Comparison of ENCODE assay signal across 23 cellular contexts in genomic region chr13:25768726-25769270, GRCh38.
"Had no signal": no experiment of that assay in that cellular context is flagged by ENCODE, and none has a peak within 500 bp of the region (broad histone marks: within the 10 kb centered on the region; RNA-seq: fewer than 3 reads in every experiment).

No MANE protein-coding gene starts in this region.

- H3K36me3 ChIP-seq: ascending aorta, left ventricle myocardium inferior, pancreas, spleen, tibial nerve had no signal

- H3K27me3 Mint-ChIP-seq: activated CD4-positive, alpha-beta memory T cell treated with anti-CD3 and anti-CD28 coated beads for 36 hours; activated CD4-positive, alpha-beta T cell treated with anti-CD3 and anti-CD28 coated beads, Interleukin-2, amount 10 ng/mL, durations not matched to agents 24 days and 14 days; activated naive CD4-positive, alpha-beta T cell treated with anti-CD3 and anti-CD28 coated beads, Interleukin-2, amount 10 ng/mL, durations not matched to agents 7 days and 5 days; activated naive CD8-positive, alpha-beta T cell treated with anti-CD3 and anti-CD28 coated beads, Interleukin-2, amount 10 ng/mL, durations not matched to agents 7 days and 5 days; activated T-cell treated with anti-CD3 and anti-CD28 coated beads, Interleukin-2, amount 50 U/mL, for 24 hours had no signal

- H3K4me3 ChIP-seq: ascending aorta, coronary artery, left ventricle myocardium inferior, lung, pancreas, psoas muscle, spleen, tibial nerve had no signal

- H3K27ac ChIP-seq: ascending aorta, coronary artery, foreskin keratinocyte, left ventricle myocardium inferior, pancreas, psoas muscle, spleen, tibial nerve had no signal

- H3K27me3 ChIP-seq: ascending aorta, foreskin keratinocyte, pancreas, spleen, tibial nerve had no signal

- H3K27ac Mint-ChIP-seq: activated CD4-positive, alpha-beta memory T cell treated with anti-CD3 and anti-CD28 coated beads for 36 hours; activated CD4-positive, alpha-beta T cell treated with anti-CD3 and anti-CD28 coated beads, Interleukin-2, amount 10 ng/mL, durations not matched to agents 24 days and 14 days; activated naive CD4-positive, alpha-beta T cell treated with anti-CD3 and anti-CD28 coated beads, Interleukin-2, amount 10 ng/mL, durations not matched to agents 7 days and 5 days; activated naive CD8-positive, alpha-beta T cell treated with anti-CD3 and anti-CD28 coated beads, Interleukin-2, amount 10 ng/mL, durations not matched to agents 7 days and 5 days; activated T-cell treated with anti-CD3 and anti-CD28 coated beads, Interleukin-2, amount 50 U/mL, for 24 hours; effector memory CD8-positive, alpha-beta T cell; nephron progenitor cell had no signal

- H3K36me3 Mint-ChIP-seq: activated CD4-positive, alpha-beta memory T cell treated with anti-CD3 and anti-CD28 coated beads for 36 hours had no signal

- H3K9me3 Mint-ChIP-seq: effector memory CD8-positive, alpha-beta T cell; nephron progenitor cell had no signal

- H3K9me3 ChIP-seq: ascending aorta, left ventricle myocardium inferior, pancreas, psoas muscle, tibial nerve had no signal

- H3K4me1 ChIP-seq: ascending aorta, left ventricle myocardium inferior, pancreas, psoas muscle, spleen, tibial nerve had no signal

- H3K4me3 Mint-ChIP-seq: activated CD4-positive, alpha-beta memory T cell treated with anti-CD3 and anti-CD28 coated beads for 36 hours; activated CD4-positive, alpha-beta T cell treated with anti-CD3 and anti-CD28 coated beads, Interleukin-2, amount 10 ng/mL, durations not matched to agents 24 days and 14 days; activated naive CD4-positive, alpha-beta T cell treated with anti-CD3 and anti-CD28 coated beads, Interleukin-2, amount 10 ng/mL, durations not matched to agents 7 days and 5 days; activated naive CD8-positive, alpha-beta T cell treated with anti-CD3 and anti-CD28 coated beads, Interleukin-2, amount 10 ng/mL, durations not matched to agents 7 days and 5 days; activated T-cell treated with anti-CD3 and anti-CD28 coated beads, Interleukin-2, amount 50 U/mL, for 24 hours; effector memory CD8-positive, alpha-beta T cell; nephron progenitor cell had no signal

- ATAC-seq: effector memory CD8-positive, alpha-beta T cell; foreskin keratinocyte; pancreas; psoas muscle had no signal

- DNase-seq: activated CD4-positive, alpha-beta memory T cell treated with anti-CD3 and anti-CD28 coated beads for 36 hours; activated CD4-positive, alpha-beta T cell treated with anti-CD3 and anti-CD28 coated beads, Interleukin-2, amount 10 ng/mL, durations not matched to agents 24 days and 14 days; activated CD4-positive, CD25-positive, alpha-beta regulatory T cell treated with anti-CD3 and anti-CD28 coated beads, Interleukin-2, amount 50 U/mL, for 72 hours; activated CD8-positive, alpha-beta memory T cell treated with anti-CD3 and anti-CD28 coated beads, Interleukin-2, amount 50 U/mL, for 48 hours; activated gamma-delta T cell; activated naive CD4-positive, alpha-beta T cell treated with anti-CD3 and anti-CD28 coated beads, Interleukin-2, amount 10 ng/mL, durations not matched to agents 7 days and 5 days; activated naive CD8-positive, alpha-beta T cell treated with anti-CD3 and anti-CD28 coated beads, Interleukin-2, amount 10 ng/mL, durations not matched to agents 7 days and 5 days; activated T-cell treated with anti-CD3 and anti-CD28 coated beads, Interleukin-2, amount 50 U/mL, for 24 hours; effector memory CD8-positive, alpha-beta T cell; erythroblast; foreskin keratinocyte; kidney glomerular epithelial cell; left ventricle myocardium inferior; nephron progenitor cell; pancreas; psoas muscle; spleen; stimulated activated naive CD4-positive, alpha-beta T cell treated with Interleukin-2 at 50 U/mL for 16 hours; T-helper 2 cell had no signal
